6 cellular contexts compared by ENCODE assay signal in genomic region chr17:10543486-10543885, GRCh38. TPM values are rescaled to one million over a fixed set of nuclear protein-coding genes. Genes with fewer than 3 reads are reported as not detected.
"Had no signal": no experiment of that assay in that cellular context is flagged by ENCODE, and none has a peak within 500 bp of the region (broad histone marks: within the 10 kb centered on the region; RNA-seq: fewer than 3 reads in every experiment).

No MANE protein-coding gene starts in this region.

RNA-seq across cellular contexts. Expression of gene MYH2, which starts 6.0 kb away (rescaled TPM):
- total RNA-seq: activated CD4-positive, alpha-beta T cell treated with anti-CD3 and anti-CD28 coated beads, Interleukin-2, amount 10 ng/mL, durations not matched to agents 7 days and 5 days; activated naive CD4-positive, alpha-beta T cell treated with anti-CD3 and anti-CD28 coated beads, Interleukin-2, amount 50 U/mL, for 72 hours; activated T-cell treated with anti-CD3 and anti-CD28 coated beads, Interleukin-2, amount 50 U/mL, for 72 hours; fibroblast of lung; mesenteric fat pad; osteoblast had no signal
- polyA plus RNA-seq: fibroblast of lung had no signal

RNA-seq across cellular contexts. Expression of gene MYH1, which starts 25.1 kb away (rescaled TPM):
- total RNA-seq: activated CD4-positive, alpha-beta T cell treated with anti-CD3 and anti-CD28 coated beads, Interleukin-2, amount 10 ng/mL, durations not matched to agents 7 days and 5 days; activated naive CD4-positive, alpha-beta T cell treated with anti-CD3 and anti-CD28 coated beads, Interleukin-2, amount 50 U/mL, for 72 hours; activated T-cell treated with anti-CD3 and anti-CD28 coated beads, Interleukin-2, amount 50 U/mL, for 72 hours; fibroblast of lung; osteoblast had no signal
- polyA plus RNA-seq: fibroblast of lung had no signal
